ENCODE assay signal across 9 cellular contexts in the genomic region with DNA sequence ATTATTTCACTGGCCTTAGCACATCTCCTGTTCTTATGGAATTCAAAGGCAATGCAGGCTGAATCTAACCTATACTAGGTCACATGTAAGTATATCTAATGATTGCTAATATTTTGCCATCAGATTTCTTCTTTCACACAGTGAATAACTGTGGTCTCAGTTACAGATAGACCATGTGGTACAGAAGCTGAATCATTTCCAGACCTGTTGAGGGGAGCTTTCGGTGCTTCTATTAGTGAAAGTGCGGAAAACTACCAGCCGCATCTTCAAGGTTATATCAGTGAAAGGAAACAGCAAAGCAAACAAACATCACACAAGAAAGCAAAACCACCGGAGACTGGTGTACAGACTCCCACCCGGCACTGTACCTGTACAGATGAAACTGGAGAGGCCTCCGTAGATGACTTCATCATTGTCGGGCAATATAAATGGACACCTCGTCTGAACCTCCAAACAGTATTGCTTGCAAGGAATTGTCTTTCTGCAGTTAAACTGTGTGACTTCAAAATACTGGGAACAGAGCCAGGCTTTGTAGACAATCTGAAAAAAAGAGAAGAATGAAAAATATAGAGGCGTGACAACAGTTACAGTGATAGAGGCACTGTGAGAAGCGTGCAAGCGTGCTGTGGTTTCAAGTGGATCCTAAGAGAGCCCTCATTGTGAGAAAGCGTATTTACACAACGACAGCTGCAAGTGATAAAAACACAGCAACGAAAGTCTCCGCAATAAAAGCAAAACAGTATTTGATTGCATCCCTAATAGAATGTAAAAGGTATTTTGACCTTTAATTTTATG.
DNase-seq lines count a peak whose midpoint lies in the region; ATAC-seq, FAIRE-seq and TF ChIP-seq lines count a peak whose summit lies in the region.
"Had no signal": no experiment of that assay in that cellular context is flagged by ENCODE, and none has a peak within 500 bp of the region (broad histone marks: within the 10 kb centered on the region; RNA-seq: fewer than 3 reads in every experiment).

No MANE protein-coding gene starts in this region.

- TF ChIP-seq CTCF in GM12865 (IDR thresholded peaks at IDR 0.05; ENCODE audit: insufficient read depth, low read depth, low read length, missing control alignments) (no peak), endothelial cell of umbilical vein (IDR thresholded peaks at IDR 0.05; ENCODE audit: extremely low read depth in 1 of 2, insufficient read depth in 1 of 2, low read depth in 1 of 2, low read length in 2 of 2) (no peak)

- no peaks in the 10 kb centered on the region for H3K36me3 Mint-ChIP-seq in activated T-cell treated with anti-CD3 and anti-CD28 coated beads, Interleukin-2, amount 50 U/mL, for 4 hours (ENCODE audit: insufficient read depth)

- POLR2A ChIA-PET in endothelial cell of umbilical vein (lab: Charles Lee): no interaction called here

- H3K4me2 ChIP-seq in endothelial cell of umbilical vein (ENCODE audit: insufficient read depth, low read length): peak overlapping the region; percentile 23

- H3K9ac ChIP-seq in endothelial cell of umbilical vein (replicated peaks; ENCODE audit: extremely low read depth, insufficient read depth, low read length): no peak overlapping the region

- no peak overlapping the region for H3K4me3 Mint-ChIP-seq in activated T-cell treated with anti-CD3 and anti-CD28 coated beads, Interleukin-2, amount 50 U/mL, for 4 hours

- CTCF ChIA-PET in endothelial cell of umbilical vein (lab: Charles Lee): interaction anchor here (1.0 to 5.9 kb wide), 9 partner anchors 159 to 946 kb away, joined by 3 to 45 read pairs (median 5); no protein-coding TSS in a partner anchor

- H3K9me1 ChIP-seq in endothelial cell of umbilical vein (replicated peaks; ENCODE audit: control insufficient read depth, extremely low read depth, insufficient read depth, low read length): no peaks in the 10 kb centered on the region

- H3K4me3 ChIP-seq in GM12865 (ENCODE audit: low read depth, low read length): no peak overlapping the region
- H3K4me3 ChIP-seq in endothelial cell of umbilical vein (replicated peaks in 1 of 3; ENCODE audit: insufficient read depth in 1 of 3, low read depth in 1 of 3, low read length in 3 of 3): peak overlapping the region in 1 of 3 experiments; percentile 8

- no peaks in the 10 kb centered on the region for H3K79me2 ChIP-seq in endothelial cell of umbilical vein (ENCODE audit: control insufficient read depth, insufficient read depth, low read length)

- H3K9me3 Mint-ChIP-seq in activated T-cell treated with anti-CD3 and anti-CD28 coated beads, Interleukin-2, amount 50 U/mL, for 4 hours: no peaks in the 10 kb centered on the region

- no peaks in the 10 kb centered on the region for H4K20me1 ChIP-seq in endothelial cell of umbilical vein (replicated peaks; ENCODE audit: control insufficient read depth, extremely low read depth, insufficient read depth, low read length)

- H3K27ac ChIP-seq in endothelial cell of umbilical vein (ENCODE audit: insufficient read depth, low read depth, low read length): no peak overlapping the region
- H3K27ac ChIP-seq: upper lobe of left lung had no signal

- no peaks in the 10 kb centered on the region for H3K4me1 Mint-ChIP-seq in activated T-cell treated with anti-CD3 and anti-CD28 coated beads, Interleukin-2, amount 50 U/mL, for 4 hours (ENCODE audit: low read depth)

- H3K27me3 ChIP-seq in endothelial cell of umbilical vein (ENCODE audit: control insufficient read depth in 2 of 2, insufficient read depth in 2 of 2, low read length in 2 of 2): no peaks in the 10 kb centered on the region
- H3K27me3 ChIP-seq: upper lobe of left lung had no signal

- ATAC-seq in sciatic nerve (peak; percentile 84), HG02973 (IDR thresholded peaks at IDR 0.05; ENCODE audit: unreplicated experiment) (no peak), HG03571 (IDR thresholded peaks at IDR 0.05; ENCODE audit: unreplicated experiment) (no peak)
- ATAC-seq in activated T-cell treated with anti-CD3 and anti-CD28 coated beads, Interleukin-2, amount 50 U/mL, for 4 hours: no peak

- TSS peak; percentile 50 for BruUV-seq in endothelial cell of umbilical vein (replicated peaks; lab: Mats Ljungman, UMichigan)

- FAIRE-seq in endothelial cell of umbilical vein (lab: Jason Lieb, UNC): peak; percentile 4

- peaks cover 13% of the 10 kb centered on the region for H3K4me1 ChIP-seq in endothelial cell of umbilical vein (ENCODE audit: control insufficient read depth, extremely low read depth, insufficient read depth, low read length)

- H3K36me3 ChIP-seq in endothelial cell of umbilical vein (ENCODE audit: control insufficient read depth in 2 of 2, extremely low read depth in 1 of 2, insufficient read depth in 2 of 2, low read length in 2 of 2): no peaks in the 10 kb centered on the region
- H3K36me3 ChIP-seq: upper lobe of left lung had no signal

- no peak for TF ChIP-seq POLR2A in endothelial cell of umbilical vein (IDR thresholded peaks at IDR 0.05; ENCODE audit: low read depth, low read length)

- H2AFZ ChIP-seq in endothelial cell of umbilical vein (ENCODE audit: low read depth, low read length): no peak overlapping the region

- dilution Hi-C loops in endothelial cell of umbilical vein (cut with MboI; ENCODE audit: extremely low pct_ligation_motif_present, low sequenced_read_pairs): no loop called here

- intact Hi-C loops in endothelial cell of umbilical vein (cut with micrococcal nuclease): loop anchor here (1.0 to 2.0 kb wide), 5 partner anchors 163 to 945 kb away; no protein-coding TSS in a partner anchor
- intact Hi-C loops in sciatic nerve (cut with DNase I): no loop called here

- DNase-seq in GM12865 (ENCODE audit: low read depth) (peak; percentile 10), NCI-H2196 treated with DMSO at 0.1 percent for 48 hours (lab: John Stamatoyannopoulos, UW; ENCODE audit: unreplicated experiment) (peak; percentile 80), endothelial cell of umbilical vein (ENCODE audit: low read depth, low spot score) (peak; percentile 71), sciatic nerve (ENCODE audit: low spot score) (no peak), GF-D8 (lab: John Stamatoyannopoulos, UW) (no peak)
- no peak for DNase-seq in activated T-cell treated with anti-CD3 and anti-CD28 coated beads, Interleukin-2, amount 50 U/mL, for 4 hours

- H3K9me3 ChIP-seq in endothelial cell of umbilical vein (replicated peaks; ENCODE audit: control insufficient read depth, insufficient read depth, low read length): no peaks in the 10 kb centered on the region
- H3K9me3 ChIP-seq: upper lobe of left lung had no signal

- peaks cover under 1% of the 10 kb centered on the region for H3K27me3 Mint-ChIP-seq in activated T-cell treated with anti-CD3 and anti-CD28 coated beads, Interleukin-2, amount 50 U/mL, for 4 hours (ENCODE audit: low read depth)

TF ChIP-seq in endothelial cell of umbilical vein, 7 proteins besides CTCF, POLR2A, EP300 and RAD21:
- TF ChIP-seq FOS (IDR thresholded peaks at IDR 0.05; ENCODE audit: borderline replicate concordance, insufficient read depth, low read length) (no peak), EZH2 (IDR thresholded peaks at IDR 0.05; ENCODE audit: borderline replicate concordance, low read depth, low read length, severe bottlenecking) (no peak), POLR2AphosphoS5 (IDR thresholded peaks at IDR 0.05; ENCODE audit: insufficient read depth, low read depth, low read length) (no peak), JUN (IDR thresholded peaks at IDR 0.05; ENCODE audit: borderline replicate concordance, insufficient read depth, insufficient read length, low read depth) (no peak), GATA2 (IDR thresholded peaks at IDR 0.05; ENCODE audit: insufficient read depth, insufficient read length, low read depth, low read length) (no peak), MYC (IDR thresholded peaks at IDR 0.05; ENCODE audit: low read depth, low read length) (no peak)
- TF ChIP-seq, protein P1, sequence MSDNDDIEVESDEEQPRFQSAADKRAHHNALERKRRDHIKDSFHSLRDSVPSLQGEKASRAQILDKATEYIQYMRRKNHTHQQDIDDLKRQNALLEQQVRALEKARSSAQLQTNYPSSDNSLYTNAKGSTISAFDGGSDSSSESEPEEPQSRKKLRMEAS (IDR thresholded peaks at IDR 0.05; ENCODE audit: insufficient read depth, insufficient read length): no peak

Comparison
In these comparisons a context has a peak if more than half of its experiments do, and no peak if none do; other contexts are left out.
1. DNase-seq: peak in GM12865 (single experiment), NCI-H2196 treated with DMSO at 0.1 percent for 48 hours (single experiment) and endothelial cell of umbilical vein (single experiment); none in sciatic nerve (single experiment), activated T-cell treated with anti-CD3 and anti-CD28 coated beads, Interleukin-2, amount 50 U/mL, for 4 hours (single experiment) and GF-D8 (single experiment).